ENCODE assay signal across 1 cellular context in the genomic region with DNA sequence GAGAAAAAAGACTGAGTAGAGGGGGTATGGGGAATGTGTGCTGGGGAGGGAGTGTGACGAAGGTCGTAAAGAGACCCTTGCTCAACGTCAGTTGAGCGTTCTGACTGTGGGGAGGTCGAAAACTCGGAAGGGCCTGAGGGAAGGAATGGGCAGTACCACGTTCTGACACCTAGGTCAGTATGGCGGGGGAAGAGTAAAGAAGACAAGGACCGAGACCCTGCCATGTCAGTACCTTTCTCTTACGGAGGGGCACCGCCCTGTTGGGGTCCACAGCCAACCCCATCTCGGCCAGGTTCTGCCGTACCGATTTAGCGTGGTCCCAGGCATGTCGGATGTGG.
A peak's percentile ranks its signal among the peaks of the same experiment; 100 is the strongest.
TF ChIP-seq lines count a peak whose summit lies in the region.

No MANE protein-coding gene starts in this region.

TF ChIP-seq in H1, 55 proteins besides CTCF, POLR2A, EP300 and RAD21:
- TF ChIP-seq, protein P1, sequence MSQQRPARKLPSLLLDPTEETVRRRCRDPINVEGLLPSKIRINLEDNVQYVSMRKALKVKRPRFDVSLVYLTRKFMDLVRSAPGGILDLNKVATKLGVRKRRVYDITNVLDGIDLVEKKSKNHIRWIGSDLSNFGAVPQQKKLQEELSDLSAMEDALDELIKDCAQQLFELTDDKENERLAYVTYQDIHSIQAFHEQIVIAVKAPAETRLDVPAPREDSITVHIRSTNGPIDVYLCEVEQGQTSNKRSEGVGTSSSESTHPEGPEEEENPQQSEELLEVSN (IDR thresholded peaks at IDR 0.05), result no peak
- TF ChIP-seq CREB1 (IDR thresholded peaks at IDR 0.05), result peak; percentile 31; the same call in 1 of the 2 replicates
